ENCODE assay signal across 1 cellular context in genomic region chr14:101948666-101949205, GRCh38.
TF ChIP-seq lines count a peak whose summit lies in the region.

No MANE protein-coding gene starts in this region.

TF ChIP-seq in HepG2, 621 proteins besides CTCF, POLR2A, EP300 and RAD21 (continued from another document and continues in another):
- no peak for TF ChIP-seq ZNF687 (CRISPR knock-in tag; IDR thresholded peaks at IDR 0.05)
- no peak; the same call in 1 of the 2 replicates for TF ChIP-seq ZSCAN9 (CRISPR knock-in tag; IDR thresholded peaks at IDR 0.05; ENCODE audit: borderline replicate concordance)
- no peak for TF ChIP-seq HOXA7 (CRISPR knock-in tag; IDR thresholded peaks at IDR 0.05)
- TF ChIP-seq ZNF331 (CRISPR knock-in tag; IDR thresholded peaks at IDR 0.05), result no peak
- no peak for TF ChIP-seq GTF3A (CRISPR knock-in tag; conservative IDR thresholded peaks at IDR 0.05)
- TF ChIP-seq MTF2 (CRISPR knock-in tag; IDR thresholded peaks at IDR 0.05; ENCODE audit: borderline replicate concordance), result no peak
- no peak for TF ChIP-seq TFDP1 (CRISPR knock-in tag; IDR thresholded peaks at IDR 0.05; ENCODE audit: borderline replicate concordance)
- TF ChIP-seq DMTF1 (CRISPR knock-in tag; IDR thresholded peaks at IDR 0.05), result no peak
- no peak for TF ChIP-seq FOXM1 (CRISPR knock-in tag; IDR thresholded peaks at IDR 0.05)
- no peak for TF ChIP-seq NFKB2 (CRISPR knock-in tag; IDR thresholded peaks at IDR 0.05; ENCODE audit: borderline replicate concordance)
- TF ChIP-seq ZNF432 (CRISPR knock-in tag; IDR thresholded peaks at IDR 0.05; ENCODE audit: borderline replicate concordance), result peak; percentile 53; the same call in 1 of the 2 replicates
- TF ChIP-seq ZNF354B (CRISPR knock-in tag; IDR thresholded peaks at IDR 0.05), result 0 out of 2 replicates have a peak, but pooled peaks have one; percentile 11
- TF ChIP-seq BCL6 (CRISPR knock-in tag; IDR thresholded peaks at IDR 0.05), result no peak
- no peak for TF ChIP-seq ZNF350 (CRISPR knock-in tag; IDR thresholded peaks at IDR 0.05; ENCODE audit: borderline replicate concordance, low read depth)
- TF ChIP-seq KLF6 (CRISPR knock-in tag; IDR thresholded peaks at IDR 0.05), result no peak
- no peak for TF ChIP-seq ZNF280B (CRISPR knock-in tag; IDR thresholded peaks at IDR 0.05; ENCODE audit: borderline replicate concordance)
- 0 out of 2 replicates have a peak, but pooled peaks have one; percentile 9 for TF ChIP-seq ATF2 (CRISPR knock-in tag; IDR thresholded peaks at IDR 0.05)
- no peak for TF ChIP-seq ZNF136 (CRISPR knock-in tag; IDR thresholded peaks at IDR 0.05; ENCODE audit: low read depth)
- no peak; the same call in 1 of the 2 replicates for TF ChIP-seq ZNF558 (CRISPR knock-in tag; IDR thresholded peaks at IDR 0.05; ENCODE audit: borderline replicate concordance)
- TF ChIP-seq ZNF781 (CRISPR knock-in tag; IDR thresholded peaks at IDR 0.05; ENCODE audit: borderline replicate concordance, not compliant biosample characterization), result no peak
- TF ChIP-seq SMAD3 (CRISPR knock-in tag; IDR thresholded peaks at IDR 0.05), result no peak
- peak; percentile 25; the same call in 1 of the 2 replicates for TF ChIP-seq ZNF564 (CRISPR knock-in tag; IDR thresholded peaks at IDR 0.05)
- TF ChIP-seq ZHX2 (IDR thresholded peaks at IDR 0.05; ENCODE audit: low read depth), result no peak
- TF ChIP-seq ZHX2 (CRISPR knock-in tag; IDR thresholded peaks at IDR 0.05; ENCODE audit: borderline replicate concordance), result no peak
- no peak for TF ChIP-seq ZBTB40 (IDR thresholded peaks at IDR 0.05)
- peak; percentile 32; the same call in 1 of the 2 replicates for TF ChIP-seq ZBTB40 (CRISPR knock-in tag; IDR thresholded peaks at IDR 0.05)
